In genomic region chr3:127062926-127063325, GRCh38 we compare ENCODE assay signal across 15 cellular contexts.
"Had no signal": no experiment of that assay in that cellular context is flagged by ENCODE, and none has a peak within 500 bp of the region (broad histone marks: within the 10 kb centered on the region; RNA-seq: fewer than 3 reads in every experiment).

No MANE protein-coding gene starts in this region.

- H3K4me3 Mint-ChIP-seq: activated naive CD8-positive, alpha-beta T cell treated with anti-CD3 and anti-CD28 coated beads for 36 hours; stimulated activated naive B cell treated with anti-CD40 and anti-IgM and Interleukin-4, amounts not matched to agents 10 μg/mL and 1 μg/mL and 100 μg/mL, for 72 hours had no signal

- H3K4me3 ChIP-seq: left lung, prostate gland, testis had no signal

- H3K36me3 ChIP-seq: left lung, prostate gland had no signal

- DNase-seq: activated CD4-positive, CD25-positive, alpha-beta regulatory T cell treated with anti-CD3 and anti-CD28 coated beads, Interleukin-2, amount 50 U/mL, for 72 hours; activated naive CD4-positive, alpha-beta T cell; activated naive CD8-positive, alpha-beta T cell treated with anti-CD3 and anti-CD28 coated beads for 36 hours; activated T-cell treated with anti-CD3 and anti-CD28 coated beads, Interleukin-2, amount 50 U/mL, for 1 hour; amygdala; effector memory CD4-positive, alpha-beta T cell; foreskin keratinocyte; midbrain; stimulated activated CD4-positive, alpha-beta T cell treated with anti-CD3 and anti-CD28 coated beads, Interleukin-2, amount 100 ng/mL, for 24 hours; stimulated activated naive B cell treated with anti-CD40 and anti-IgM and Interleukin-4, amounts not matched to agents 10 μg/mL and 1 μg/mL and 100 μg/mL, for 72 hours; testis had no signal

- H3K36me3 Mint-ChIP-seq: activated naive CD8-positive, alpha-beta T cell treated with anti-CD3 and anti-CD28 coated beads for 36 hours; stimulated activated naive B cell treated with anti-CD40 and anti-IgM and Interleukin-4, amounts not matched to agents 10 μg/mL and 1 μg/mL and 100 μg/mL, for 72 hours had no signal

- H3K4me1 ChIP-seq: foreskin keratinocyte, left lung, prostate gland, testis had no signal

- H3K27me3 ChIP-seq: foreskin keratinocyte, testis had no signal

- ATAC-seq: foreskin keratinocyte; left lung; SK-N-SH treated with all-trans-retinoic acid at 6 μM for 48 hours; stimulated activated naive B cell treated with anti-CD40 and anti-IgM and Interleukin-4, amounts not matched to agents 10 μg/mL and 1 μg/mL and 100 μg/mL, for 72 hours had no signal

- H3K9me3 ChIP-seq: left lung, prostate gland, testis had no signal

- H3K27ac Mint-ChIP-seq: activated naive CD8-positive, alpha-beta T cell treated with anti-CD3 and anti-CD28 coated beads for 36 hours; stimulated activated naive B cell treated with anti-CD40 and anti-IgM and Interleukin-4, amounts not matched to agents 10 μg/mL and 1 μg/mL and 100 μg/mL, for 72 hours had no signal

- H3K9me3 Mint-ChIP-seq: activated naive CD8-positive, alpha-beta T cell treated with anti-CD3 and anti-CD28 coated beads for 36 hours had no signal

- H3K4me1 Mint-ChIP-seq: activated naive CD8-positive, alpha-beta T cell treated with anti-CD3 and anti-CD28 coated beads for 36 hours; stimulated activated naive B cell treated with anti-CD40 and anti-IgM and Interleukin-4, amounts not matched to agents 10 μg/mL and 1 μg/mL and 100 μg/mL, for 72 hours had no signal

- H3K27ac ChIP-seq: foreskin keratinocyte, left lung, prostate gland, testis, VCaP had no signal
